Comparison of ENCODE assay signal across 8 cellular contexts in genomic region chr1:116737020-116737854, GRCh38. TPM values are rescaled to one million over a fixed set of nuclear protein-coding genes. Genes with fewer than 3 reads are reported as not detected.
DNase-seq lines count a peak whose midpoint lies in the region; ATAC-seq and TF ChIP-seq lines count a peak whose summit lies in the region.

No MANE protein-coding gene starts in this region.

- H4K20me1 ChIP-seq in OCI-LY3 (ENCODE audit: insufficient read depth, low read length), result no peaks in the 10 kb centered on the region

- 56% methylated on average over 8 of the region's 8 CpGs for WGBS in thymus

- H3K4me2 ChIP-seq in OCI-LY3 (ENCODE audit: low read length), result peak overlapping the region; percentile 85

- H3K9me3 ChIP-seq in OCI-LY3 (ENCODE audit: insufficient read depth, low read length) (no peaks in the 10 kb centered on the region), thymus (ENCODE audit: control insufficient read depth) (peaks cover 3% of the 10 kb centered on the region)

- H3K4me3 Mint-ChIP-seq in activated T-cell treated with anti-CD3 and anti-CD28 coated beads, Interleukin-2, amount 50 U/mL, for 4 hours, result peak overlapping the region; percentile 76

- DNase-seq in AML-193 (lab: John Stamatoyannopoulos, UW) (peak; percentile 37), HS-27A (ENCODE audit: low read depth) (peak; percentile 17), fibroblast of mammary gland (ENCODE audit: low read depth) (peak; percentile 67), nucleus accumbens (lab: John Stamatoyannopoulos, UW) (peak in 36 of 56 donors; percentile 2 to 67 (median 19))
- peak; percentile 68 for DNase-seq in activated T-cell treated with anti-CD3 and anti-CD28 coated beads, Interleukin-2, amount 50 U/mL, for 4 hours

- peaks cover 54% of the 10 kb centered on the region for H3K4me1 Mint-ChIP-seq in activated T-cell treated with anti-CD3 and anti-CD28 coated beads, Interleukin-2, amount 50 U/mL, for 4 hours (ENCODE audit: low read depth)

- TF ChIP-seq CTCF in OCI-LY3 (IDR thresholded peaks at IDR 0.05; ENCODE audit: low read depth, low read length) (peak; percentile 84), fibroblast of mammary gland (conservative IDR thresholded peaks at IDR 0.05; ENCODE audit: control insufficient read depth, insufficient read depth, low read depth, low read length) (peak; percentile 91)

- H3K36me3 Mint-ChIP-seq in activated T-cell treated with anti-CD3 and anti-CD28 coated beads, Interleukin-2, amount 50 U/mL, for 4 hours (ENCODE audit: insufficient read depth), result no peaks in the 10 kb centered on the region

- no peaks in the 10 kb centered on the region for H3K9me3 Mint-ChIP-seq in activated T-cell treated with anti-CD3 and anti-CD28 coated beads, Interleukin-2, amount 50 U/mL, for 4 hours

- peak overlapping the region; percentile 91; the same call in 1 of the 2 replicates for H2AFZ ChIP-seq in OCI-LY3 (ENCODE audit: low read depth, low read length)

- no peaks in the 10 kb centered on the region for H3K27me3 ChIP-seq in OCI-LY3 (ENCODE audit: low read depth, low read length)
- H3K27me3 ChIP-seq in thymus (ENCODE audit: control insufficient read depth, insufficient read depth), result no peaks in the 10 kb centered on the region

- no peaks in the 10 kb centered on the region for H3K27me3 Mint-ChIP-seq in activated T-cell treated with anti-CD3 and anti-CD28 coated beads, Interleukin-2, amount 50 U/mL, for 4 hours (ENCODE audit: low read depth)

- H3K4me1 ChIP-seq in OCI-LY3 (ENCODE audit: low read length) (peaks cover 50% of the 10 kb centered on the region), thymus (ENCODE audit: control insufficient read depth, insufficient read depth, low read length) (peaks cover 23% of the 10 kb centered on the region)

- peak; percentile 36 for ATAC-seq in GM19023 (IDR thresholded peaks at IDR 0.05; ENCODE audit: unreplicated experiment)
- peak; percentile 51 to 52 for ATAC-seq in activated T-cell treated with anti-CD3 and anti-CD28 coated beads, Interleukin-2, amount 50 U/mL, for 4 hours

- peak overlapping the region; percentile 62 for H3K27ac ChIP-seq in OCI-LY3 (ENCODE audit: low read length)
- H3K27ac ChIP-seq in thymus (ENCODE audit: low read depth), result peak overlapping the region; percentile 90

- H3K4me3 ChIP-seq in OCI-LY3 (ENCODE audit: low read length), result peak overlapping the region; percentile 65
- H3K4me3 ChIP-seq in fibroblast of mammary gland (ENCODE audit: control insufficient read depth, low read depth, low read length), result no peak overlapping the region
- no peak overlapping the region for H3K4me3 ChIP-seq in thymus (ENCODE audit: low read length)

- H3K79me2 ChIP-seq in OCI-LY3 (ENCODE audit: low read length), result no peaks in the 10 kb centered on the region

- H3K36me3 ChIP-seq in OCI-LY3 (replicated peaks; ENCODE audit: low read depth, low read length), result no peaks in the 10 kb centered on the region
- H3K36me3 ChIP-seq in thymus (ENCODE audit: control insufficient read depth, insufficient read depth), result no peaks in the 10 kb centered on the region

- peak overlapping the region; percentile 69 for H3K9ac ChIP-seq in OCI-LY3 (ENCODE audit: low read length)

RNA-seq across cellular contexts. Expression of gene CD2, which starts 17.0 kb away (rescaled TPM):
- total RNA-seq in activated T-cell treated with anti-CD3 and anti-CD28 coated beads, Interleukin-2, amount 50 U/mL, for 4 hours, result 100 to 1,000 TPM; 353 to 393 (median 374) TPM
- 244 TPM for polyA plus RNA-seq in thymus

Comparison
In these comparisons a context has a peak if more than half of its experiments do, and no peak if none do; other contexts are left out.
1. DNase-seq: peak in every context shown above with its lines; median percentile 68 in activated T-cell treated with anti-CD3 and anti-CD28 coated beads, Interleukin-2, amount 50 U/mL, for 4 hours; 67 in fibroblast of mammary gland; 37 in AML-193; 19 in nucleus accumbens; 17 in HS-27A.